ENCODE assay signal across 1 cellular context in the genomic region with DNA sequence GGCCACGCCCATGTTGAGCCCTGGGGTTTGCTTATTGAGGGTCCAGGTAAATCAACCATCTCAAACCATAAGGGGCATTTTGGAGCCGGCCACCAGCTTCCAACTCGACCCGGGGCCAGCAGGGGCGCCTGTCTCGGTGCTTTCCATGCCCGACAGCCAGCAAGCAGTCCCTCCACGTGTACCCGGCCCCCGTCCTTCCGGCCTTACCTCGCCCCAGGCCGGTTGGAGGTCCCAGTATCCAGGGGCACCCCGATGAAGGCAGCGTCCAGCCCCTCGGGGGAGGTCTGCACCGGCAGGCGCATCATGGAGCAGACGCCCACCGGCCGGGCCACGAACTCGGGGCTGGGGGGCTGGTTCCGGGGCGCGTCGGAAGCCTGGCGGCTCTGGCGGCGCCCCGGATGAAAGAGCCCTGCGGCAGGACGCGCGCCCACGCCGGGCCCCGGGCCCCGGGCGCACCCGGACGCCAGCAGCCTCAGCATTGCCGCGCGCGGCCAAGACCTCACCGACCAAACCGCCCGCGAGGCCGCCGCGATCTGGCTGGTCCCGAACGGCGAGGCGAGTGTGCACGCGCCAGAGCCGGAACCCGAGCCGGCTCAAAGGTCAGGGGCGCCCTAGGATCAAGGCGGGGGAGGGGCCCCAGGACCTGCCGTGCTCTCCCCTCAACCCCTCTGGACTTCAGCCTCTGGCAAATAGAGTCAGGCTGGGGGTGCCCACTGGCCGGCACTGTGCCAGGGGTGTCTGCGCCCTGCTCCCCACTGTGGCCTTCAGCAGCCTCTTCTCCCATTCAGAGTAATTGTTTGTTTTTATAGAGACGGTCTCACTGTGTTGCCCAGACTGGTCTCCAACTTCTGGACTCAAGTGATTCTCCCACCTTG.
TF ChIP-seq lines count a peak whose summit lies in the region.

A gene with protein sequence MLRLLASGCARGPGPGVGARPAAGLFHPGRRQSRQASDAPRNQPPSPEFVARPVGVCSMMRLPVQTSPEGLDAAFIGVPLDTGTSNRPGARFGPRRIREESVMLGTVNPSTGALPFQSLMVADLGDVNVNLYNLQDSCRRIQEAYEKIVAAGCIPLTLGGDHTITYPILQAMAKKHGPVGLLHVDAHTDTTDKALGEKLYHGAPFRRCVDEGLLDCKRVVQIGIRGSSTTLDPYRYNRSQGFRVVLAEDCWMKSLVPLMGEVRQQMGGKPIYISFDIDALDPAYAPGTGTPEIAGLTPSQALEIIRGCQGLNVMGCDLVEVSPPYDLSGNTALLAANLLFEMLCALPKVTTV (minus strand): TSS at position 563 of the 875 bp plus-strand sequence. CDS start 84 bp downstream, at position 479.

TF ChIP-seq in endothelial cell of umbilical vein, 7 proteins besides CTCF, POLR2A, EP300 and RAD21:
- TF ChIP-seq, protein P1, sequence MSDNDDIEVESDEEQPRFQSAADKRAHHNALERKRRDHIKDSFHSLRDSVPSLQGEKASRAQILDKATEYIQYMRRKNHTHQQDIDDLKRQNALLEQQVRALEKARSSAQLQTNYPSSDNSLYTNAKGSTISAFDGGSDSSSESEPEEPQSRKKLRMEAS (IDR thresholded peaks at IDR 0.05; ENCODE audit: insufficient read depth, insufficient read length) = no peak
- TF ChIP-seq FOS (IDR thresholded peaks at IDR 0.05; ENCODE audit: borderline replicate concordance, insufficient read depth, low read length) = no peak
- no peak for TF ChIP-seq GATA2 (IDR thresholded peaks at IDR 0.05; ENCODE audit: insufficient read depth, insufficient read length, low read depth, low read length)
- TF ChIP-seq EZH2 (IDR thresholded peaks at IDR 0.05; ENCODE audit: borderline replicate concordance, low read depth, low read length, severe bottlenecking) = no peak
- no peak for TF ChIP-seq JUN (IDR thresholded peaks at IDR 0.05; ENCODE audit: borderline replicate concordance, insufficient read depth, insufficient read length, low read depth)
- TF ChIP-seq POLR2AphosphoS5 (IDR thresholded peaks at IDR 0.05; ENCODE audit: insufficient read depth, low read depth, low read length) = no peak
- TF ChIP-seq MYC (IDR thresholded peaks at IDR 0.05; ENCODE audit: low read depth, low read length) = no peak
TF ChIP-seq in endothelial cell of umbilical vein: peak in this region for 0.
